1 cellular context compared by ENCODE assay signal in genomic region chr9:115213777-115214428, GRCh38.
TF ChIP-seq lines count a peak whose summit lies in the region.

No MANE protein-coding gene starts in this region.

TF ChIP-seq in WTC11, 78 proteins besides CTCF, POLR2A, EP300 and RAD21 (continued from another document):
- TF ChIP-seq ZNF512 (CRISPR knock-in tag; IDR thresholded peaks at IDR 0.05; ENCODE audit: borderline replicate concordance) (no peak), ARID4B (CRISPR knock-in tag; IDR thresholded peaks at IDR 0.05; ENCODE audit: borderline replicate concordance) (no peak), HMGXB4 (CRISPR knock-in tag; IDR thresholded peaks at IDR 0.05) (no peak), E2F4 (CRISPR knock-in tag; IDR thresholded peaks at IDR 0.05; ENCODE audit: borderline replicate concordance, low read depth) (no peak), CREM (CRISPR knock-in tag; IDR thresholded peaks at IDR 0.05) (no peak), SMAD3 (CRISPR knock-in tag; IDR thresholded peaks at IDR 0.05; ENCODE audit: borderline replicate concordance) (no peak), USF1 (CRISPR knock-in tag; IDR thresholded peaks at IDR 0.05) (no peak), SOX15 (CRISPR knock-in tag; IDR thresholded peaks at IDR 0.05) (no peak), EMX1 (CRISPR knock-in tag; IDR thresholded peaks at IDR 0.05) (no peak), ZMAT4 (CRISPR knock-in tag; IDR thresholded peaks at IDR 0.05) (no peak)
